In the genomic region with DNA sequence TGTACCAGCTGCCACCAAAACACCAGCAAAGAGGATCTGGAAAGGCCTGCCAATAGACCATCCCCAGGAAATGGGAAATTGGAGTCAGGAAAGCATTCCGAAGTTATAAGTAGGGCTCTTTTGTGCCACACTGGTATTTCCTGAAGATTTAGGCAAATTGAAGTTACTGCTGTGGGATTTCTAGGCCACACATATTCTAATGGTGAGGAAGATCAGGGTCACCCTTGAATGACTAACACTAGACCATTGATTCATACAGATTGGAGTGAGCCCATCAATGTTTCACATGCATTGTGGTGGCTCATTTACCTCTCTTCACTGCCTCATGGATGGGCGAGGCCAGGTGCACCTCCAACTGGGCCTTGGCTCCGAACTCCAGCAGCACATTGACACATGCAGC, we compare ENCODE assay signal across 1 cellular context.
TF ChIP-seq lines count a peak whose summit lies in the region.

No MANE protein-coding gene starts in this region.

TF ChIP-seq in A549, 52 proteins besides CTCF, POLR2A, EP300 and RAD21 (continued from another document):
- TF ChIP-seq, protein P1, sequence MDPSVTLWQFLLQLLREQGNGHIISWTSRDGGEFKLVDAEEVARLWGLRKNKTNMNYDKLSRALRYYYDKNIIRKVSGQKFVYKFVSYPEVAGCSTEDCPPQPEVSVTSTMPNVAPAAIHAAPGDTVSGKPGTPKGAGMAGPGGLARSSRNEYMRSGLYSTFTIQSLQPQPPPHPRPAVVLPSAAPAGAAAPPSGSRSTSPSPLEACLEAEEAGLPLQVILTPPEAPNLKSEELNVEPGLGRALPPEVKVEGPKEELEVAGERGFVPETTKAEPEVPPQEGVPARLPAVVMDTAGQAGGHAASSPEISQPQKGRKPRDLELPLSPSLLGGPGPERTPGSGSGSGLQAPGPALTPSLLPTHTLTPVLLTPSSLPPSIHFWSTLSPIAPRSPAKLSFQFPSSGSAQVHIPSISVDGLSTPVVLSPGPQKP (IDR thresholded peaks at IDR 0.05; ENCODE audit: low read depth, low read length): no peak
- no peak for TF ChIP-seq CHD4 (IDR thresholded peaks at IDR 0.05; ENCODE audit: borderline replicate concordance)
